32 cellular contexts compared by ENCODE assay signal in genomic region chr10:52777414-52777813, GRCh38. TPM values are rescaled to one million over a fixed set of nuclear protein-coding genes. Genes with fewer than 3 reads are reported as not detected.
"Had no signal": no experiment of that assay in that cellular context is flagged by ENCODE, and none has a peak within 500 bp of the region (broad histone marks: within the 10 kb centered on the region; RNA-seq: fewer than 3 reads in every experiment).

No MANE protein-coding gene starts in this region.

- H3K27ac ChIP-seq: coronary artery, dorsolateral prefrontal cortex, esophagus squamous epithelium, gastrocnemius medialis, heart right ventricle, left lung, lower lobe of right lung had no signal

- H3K4me3 ChIP-seq: coronary artery, dorsolateral prefrontal cortex, esophagus squamous epithelium, gastrocnemius medialis, heart right ventricle, left lung, lower lobe of right lung, mucosa of descending colon had no signal

- H3K4me1 Mint-ChIP-seq: mesothelial cell of epicardium had no signal

- H3K9me3 ChIP-seq: esophagus squamous epithelium, gastrocnemius medialis, heart right ventricle, left lung, lower lobe of right lung, mucosa of descending colon had no signal

- H3K27ac Mint-ChIP-seq: mesothelial cell of epicardium had no signal

- DNase-seq: dermis blood vessel endothelial cell; dorsolateral prefrontal cortex; effector CD4-positive, alpha-beta T cell; effector memory CD4-positive, alpha-beta T cell; esophagus squamous epithelium; foreskin fibroblast; foreskin melanocyte; gastrocnemius medialis; glutamatergic neuron; head of caudate nucleus; heart right ventricle; hippocampal formation; left cardiac atrium; left lung; left ventricle myocardium superior; lower lobe of right lung; mesenchymal stem cell; mucosa of descending colon had no signal

- ATAC-seq: gastrocnemius medialis, heart right ventricle, left cardiac atrium, left lung, left ventricle myocardium superior, lower lobe of right lung, mucosa of descending colon had no signal

- H3K4me1 ChIP-seq: esophagus squamous epithelium, gastrocnemius medialis, heart right ventricle, left lung, lower lobe of right lung had no signal

- H3K36me3 ChIP-seq: esophagus squamous epithelium, gastrocnemius medialis, heart right ventricle, left lung, lower lobe of right lung had no signal

- H3K4me3 Mint-ChIP-seq: mesothelial cell of epicardium had no signal

- H3K9me3 Mint-ChIP-seq: mesothelial cell of epicardium had no signal

- H3K36me3 Mint-ChIP-seq: mesothelial cell of epicardium had no signal

- FAIRE-seq: colon, endothelial cell of umbilical vein, islet of Langerhans, keratinocyte had no signal

RNA-seq across cellular contexts. Expression of gene MBL2, which starts 4.8 kb away (rescaled TPM):
- total RNA-seq: dermis blood vessel endothelial cell, dorsolateral prefrontal cortex, endothelial cell of umbilical vein, epithelial cell of proximal tubule, esophagus squamous epithelium, glomerular endothelial cell, heart right ventricle, kidney epithelial cell, left cardiac atrium, left lung, left ventricle myocardium superior, lower leg skin, lower lobe of right lung, lung microvascular endothelial cell, mesenteric fat pad, mesothelial cell of epicardium, mucosa of descending colon, myocyte had no signal
- polyA plus RNA-seq: endothelial cell of umbilical vein, esophagus, heart right ventricle, keratinocyte had no signal
